Comparison of ENCODE assay signal across 9 cellular contexts in genomic region chr9:2418619-2419018, GRCh38.
DNase-seq lines count a peak whose midpoint lies in the region; ATAC-seq and TF ChIP-seq lines count a peak whose summit lies in the region.
"Had no signal": no experiment of that assay in that cellular context is flagged by ENCODE, and none has a peak within 500 bp of the region (broad histone marks: within the 10 kb centered on the region; RNA-seq: fewer than 3 reads in every experiment).

No MANE protein-coding gene starts in this region.

- H3K27ac ChIP-seq in right atrium auricular region, result no peak overlapping the region
- no peak overlapping the region for H3K27ac ChIP-seq in suprapubic skin

- TF ChIP-seq POLR2A in suprapubic skin (IDR thresholded peaks at IDR 0.05), result no peak

- H3K36me3 ChIP-seq in right atrium auricular region (no peaks in the 10 kb centered on the region), suprapubic skin (no peaks in the 10 kb centered on the region)

- TF ChIP-seq EP300 in suprapubic skin (IDR thresholded peaks at IDR 0.05), result no peak

- H3K4me1 ChIP-seq in right atrium auricular region (peaks cover 0 to 6% of the 10 kb centered on the region in 2 donors), suprapubic skin (no peaks in the 10 kb centered on the region)

- no peaks in the 10 kb centered on the region for H3K27me3 ChIP-seq in right atrium auricular region
- H3K27me3 ChIP-seq in suprapubic skin, result no peaks in the 10 kb centered on the region

- DNase-seq in Right ventricle myocardium inferior (ENCODE audit: missing footprints) (no peak), right atrium auricular region (ENCODE audit: low spot score) (no peak), NCI-H748 (lab: John Stamatoyannopoulos, UW; ENCODE audit: unreplicated experiment) (peak; percentile 91), foreskin melanocyte (peak; percentile 61), NK-92 (lab: John Stamatoyannopoulos, UW; ENCODE audit: unreplicated experiment) (no peak), suprapubic skin (ENCODE audit: low spot score in 2 of 2) (no peak)
- DNase-seq: activated naive CD4-positive, alpha-beta T cell treated with anti-CD3 and anti-CD28 coated beads, Interleukin-2, amount 50 U/mL, for 16 hours had no signal

- TF ChIP-seq CTCF in right atrium auricular region (IDR thresholded peaks at IDR 0.05) (no peak), suprapubic skin (IDR thresholded peaks at IDR 0.05) (no peak)

- H3K9me3 ChIP-seq in right atrium auricular region (no peaks in the 10 kb centered on the region), suprapubic skin (no peaks in the 10 kb centered on the region)

- ATAC-seq in Right ventricle myocardium inferior (peak; percentile 54), GM21723 (IDR thresholded peaks at IDR 0.05; ENCODE audit: unreplicated experiment) (no peak), esophagus mucosa (no peak)

- 26% methylated on average over 2 of the region's 2 CpGs for WGBS in suprapubic skin

- intact Hi-C loops in Right ventricle myocardium inferior (cut with DNase I), result no loop called here

- no peak overlapping the region for H3K4me3 ChIP-seq in right atrium auricular region
- H3K4me3 ChIP-seq in suprapubic skin, result no peak overlapping the region

Comparison
In these comparisons a context has a peak if more than half of its experiments do, and no peak if none do; other contexts are left out.
1. DNase-seq: peak in NCI-H748 (single experiment) and foreskin melanocyte (single experiment); none in Right ventricle myocardium inferior (single experiment), right atrium auricular region (single experiment), NK-92 (single experiment) and suprapubic skin (0 of 2).